8 cellular contexts compared by ENCODE assay signal in the genomic region with DNA sequence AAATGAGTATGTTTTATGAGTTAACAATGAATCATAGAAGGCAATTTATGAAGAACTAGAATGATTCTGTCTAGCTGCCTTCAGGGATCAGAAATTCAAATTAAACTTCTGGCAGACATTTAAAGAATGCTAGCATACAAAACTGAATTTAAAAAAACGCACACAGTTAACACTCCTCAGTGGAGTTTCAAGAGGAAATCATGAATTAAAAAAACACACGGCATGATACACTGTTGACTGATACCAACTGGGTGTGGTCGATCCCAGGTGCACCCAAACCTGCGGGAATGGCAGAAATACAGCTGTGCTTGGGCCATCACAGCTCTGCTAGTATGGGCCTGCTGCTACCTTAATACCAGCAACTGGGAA.
DNase-seq lines count a peak whose midpoint lies in the region; ATAC-seq and TF ChIP-seq lines count a peak whose summit lies in the region.

No MANE protein-coding gene starts in this region.

- H3K36me3 Mint-ChIP-seq in mesothelial cell of epicardium: peaks cover 2% of the 10 kb centered on the region

- in situ Hi-C loops in KBM-7 (cut with MboI; ENCODE audit: low pct_unique_long_range_greater_than_20kb, low sequenced_read_pairs): no loop called here

- H3K27ac Mint-ChIP-seq in mesothelial cell of epicardium: peak overlapping the region; percentile 81

- H3K9me3 Mint-ChIP-seq in mesothelial cell of epicardium: no peaks in the 10 kb centered on the region

- H3K4me3 ChIP-seq in adipocyte (ENCODE audit: low read length) (no peak overlapping the region), aorta (ENCODE audit: low read length in 2 of 2) (peak overlapping the region in 1 of 2 donors; percentile 11)

- H3K36me3 ChIP-seq in adipocyte (ENCODE audit: control insufficient read depth, insufficient read depth, low read length, severe bottlenecking): peaks cover 4% of the 10 kb centered on the region
- H3K36me3 ChIP-seq in aorta (ENCODE audit: control insufficient read depth in 1 of 2, insufficient read depth in 2 of 2, low read length in 1 of 2): peaks cover 2% of the 10 kb centered on the region in 2 donors

- H3K4me1 ChIP-seq in adipocyte (ENCODE audit: control insufficient read depth, insufficient read depth, low read length): peaks cover 56% of the 10 kb centered on the region
- H3K4me1 ChIP-seq in aorta (ENCODE audit: control insufficient read depth in 1 of 2, insufficient read depth in 2 of 2, low read length in 2 of 2): peaks cover 14 to 17% of the 10 kb centered on the region in 2 donors

- intact Hi-C loops in aorta (cut with DNase I): loop anchor here in 1 of 2 donors (1.0 kb wide), 1 partner anchor 248 kb away; no protein-coding TSS in a partner anchor

- TF ChIP-seq CTCF in mesothelial cell of epicardium (IDR thresholded peaks at IDR 0.05; ENCODE audit: unreplicated experiment): no peak

- DNase-seq in stimulated activated CD4-positive, alpha-beta T cell treated with anti-CD3 and anti-CD28 coated beads, Interleukin-15, amount 100 ng/mL, for 24 hours: peak; percentile 42
- DNase-seq in stimulated activated CD4-positive, alpha-beta T cell treated with anti-CD3 and anti-CD28 coated beads, Interleukin-12 subunit alpha, Interleukin-12 subunit beta, amount 100 ng/mL, for 4 hours: no peak
- peak; percentile 35 for DNase-seq in adipocyte (ENCODE audit: low read depth)
- no peak for DNase-seq in mesothelial cell of epicardium (ENCODE audit: low spot score in 2 of 2, unreplicated experiment in 2 of 2)
- DNase-seq in aorta: no peak
- no peak for DNase-seq in KBM-7
- no peak for DNase-seq in epidermal melanocyte (ENCODE audit: insufficient read length, low spot score)

- no peaks in the 10 kb centered on the region for H3K27me3 Mint-ChIP-seq in mesothelial cell of epicardium (ENCODE audit: low read depth)

- peaks cover 94% of the 10 kb centered on the region for H3K4me1 Mint-ChIP-seq in mesothelial cell of epicardium

- H3K27ac ChIP-seq in aorta (ENCODE audit: low read depth in 1 of 2, low read length in 2 of 2): peak overlapping the region; percentile 15 to 88

- H3K9me3 ChIP-seq in adipocyte (ENCODE audit: control insufficient read depth, low read length) (no peaks in the 10 kb centered on the region), aorta (ENCODE audit: control insufficient read depth, low read length) (no peaks in the 10 kb centered on the region)

- H3K27me3 ChIP-seq in adipocyte (replicated peaks; ENCODE audit: control insufficient read depth, insufficient read depth, low read length) (no peaks in the 10 kb centered on the region), aorta (ENCODE audit: control insufficient read depth in 1 of 2, insufficient read depth in 2 of 2, low read length in 1 of 2) (no peaks in the 10 kb centered on the region)

- 6 to 11% methylated on average over 4 of the region's 4 CpGs for WGBS in aorta, 2 donors

- no peak overlapping the region for H3K4me3 Mint-ChIP-seq in mesothelial cell of epicardium

- H3K9ac ChIP-seq in adipocyte (ENCODE audit: low read length): no peak overlapping the region

- no peak for ATAC-seq in aorta (ENCODE audit: low FRiP score)
- no peak for ATAC-seq in HG03039 (IDR thresholded peaks at IDR 0.05; ENCODE audit: unreplicated experiment)

Comparison
In these comparisons a context has a peak if more than half of its experiments do, and no peak if none do; other contexts are left out.
1. DNase-seq: peak in stimulated activated CD4-positive, alpha-beta T cell treated with anti-CD3 and anti-CD28 coated beads, Interleukin-15, amount 100 ng/mL, for 24 hours (single experiment) and adipocyte (single experiment); none in stimulated activated CD4-positive, alpha-beta T cell treated with anti-CD3 and anti-CD28 coated beads, Interleukin-12 subunit alpha, Interleukin-12 subunit beta, amount 100 ng/mL, for 4 hours (single experiment), mesothelial cell of epicardium (0 of 2), aorta (0 of 2), KBM-7 (single experiment) and epidermal melanocyte (single experiment).